In genomic region chr12:4157122-4157521, GRCh38 we compare ENCODE assay signal across 12 cellular contexts.
"Had no signal": no experiment of that assay in that cellular context is flagged by ENCODE, and none has a peak within 500 bp of the region (broad histone marks: within the 10 kb centered on the region; RNA-seq: fewer than 3 reads in every experiment).

No MANE protein-coding gene starts in this region.

- H3K9me3 Mint-ChIP-seq: naive B cell had no signal

- H3K4me3 Mint-ChIP-seq: activated CD8-positive, alpha-beta T cell treated with anti-CD3 and anti-CD28 coated beads for 36 hours; naive B cell had no signal

- H3K27me3 Mint-ChIP-seq: activated CD8-positive, alpha-beta T cell treated with anti-CD3 and anti-CD28 coated beads for 36 hours; naive B cell had no signal

- H3K4me1 ChIP-seq: gastrocnemius medialis had no signal

- ATAC-seq: activated CD8-positive, alpha-beta T cell treated with anti-CD3 and anti-CD28 coated beads for 36 hours; activated naive CD4-positive, alpha-beta T cell treated with anti-CD3 and anti-CD28 coated beads, Interleukin-2, amount 50 U/mL, for 72 hours; gastrocnemius medialis; heart right ventricle; left ventricle myocardium superior had no signal

- H3K9me3 ChIP-seq: gastrocnemius medialis, heart right ventricle, neutrophil had no signal

- H3K36me3 ChIP-seq: gastrocnemius medialis, heart right ventricle, neutrophil had no signal

- H3K27ac ChIP-seq: gastrocnemius medialis, heart right ventricle, neutrophil had no signal

- H3K36me3 Mint-ChIP-seq: naive B cell had no signal

- H3K27me3 ChIP-seq: gastrocnemius medialis, heart right ventricle, neutrophil had no signal

- H3K4me3 ChIP-seq: gastrocnemius medialis, heart right ventricle had no signal

- DNase-seq: activated CD8-positive, alpha-beta T cell treated with anti-CD3 and anti-CD28 coated beads for 36 hours; gastrocnemius medialis; heart right ventricle; kidney; left ventricle myocardium superior; midbrain; naive B cell; retina; stimulated activated CD4-positive, alpha-beta T cell treated with anti-CD3 and anti-CD28 coated beads, Interleukin-4, amount 100 ng/mL, for 1 hour; T-helper 9 cell had no signal
